ENCODE assay signal across 11 cellular contexts in genomic region chr3:11764931-11765363, GRCh38.
A peak's percentile ranks its signal among the peaks of the same experiment; 100 is the strongest.
DNase-seq lines count a peak whose midpoint lies in the region; ATAC-seq, FAIRE-seq and TF ChIP-seq lines count a peak whose summit lies in the region.
"Had no signal": no experiment of that assay in that cellular context is flagged by ENCODE, and none has a peak within 500 bp of the region (broad histone marks: within the 10 kb centered on the region; RNA-seq: fewer than 3 reads in every experiment).

No MANE protein-coding gene starts in this region.

- no peaks in the 10 kb centered on the region for H3K79me2 ChIP-seq in smooth muscle cell (ENCODE audit: low read depth)

- no peak for ATAC-seq in GM18868 (IDR thresholded peaks at IDR 0.05; ENCODE audit: unreplicated experiment)
- no peak for ATAC-seq in HG02642 (IDR thresholded peaks at IDR 0.05; ENCODE audit: poor library complexity, unreplicated experiment)

- no peak overlapping the region for H2AFZ ChIP-seq in smooth muscle cell (ENCODE audit: low read depth)

- H3K4me2 ChIP-seq in smooth muscle cell, result no peak overlapping the region

- no peaks in the 10 kb centered on the region for H3K27me3 ChIP-seq in bronchial epithelial cell (ENCODE audit: control insufficient read depth, insufficient read depth, low read length)
- no peaks in the 10 kb centered on the region for H3K27me3 ChIP-seq in smooth muscle cell (ENCODE audit: low read depth)

- H3K36me3 ChIP-seq in bronchial epithelial cell (ENCODE audit: control insufficient read depth, insufficient read depth, low read length) (no peaks in the 10 kb centered on the region), smooth muscle cell (ENCODE audit: low read depth) (no peaks in the 10 kb centered on the region)

- no peaks in the 10 kb centered on the region for H3K4me1 ChIP-seq in smooth muscle cell (ENCODE audit: low read depth)

- peak; percentile 90 for DNase-seq in H4 (ENCODE audit: low spot score)
- DNase-seq in NOMO-1 (lab: John Stamatoyannopoulos, UW; ENCODE audit: unreplicated experiment in 2 of 2), result peak; percentile 27 to 37
- peak; percentile 92 for DNase-seq in bronchial epithelial cell (ENCODE audit: low read depth)
- no peak for DNase-seq in smooth muscle cell (lab: John Stamatoyannopoulos, UW; ENCODE audit: unreplicated experiment)
- no peak for DNase-seq in inferior parietal cortex (ENCODE audit: extremely low spot score)
- DNase-seq: effector CD8-positive, alpha-beta T cell; NCI-H2081; substantia nigra had no signal

- H3K27ac ChIP-seq in smooth muscle cell (ENCODE audit: low read depth), result peak overlapping the region; percentile 71
- H3K27ac ChIP-seq: VCaP had no signal

- H4K20me1 ChIP-seq in smooth muscle cell (ENCODE audit: low read depth), result no peaks in the 10 kb centered on the region

- H3K4me3 ChIP-seq in bronchial epithelial cell (ENCODE audit: low read depth, low read length) (no peak overlapping the region), smooth muscle cell (no peak overlapping the region)

- TF ChIP-seq CTCF in bronchial epithelial cell (IDR thresholded peaks at IDR 0.05; ENCODE audit: insufficient read depth, low read length, severe bottlenecking), result no peak
- TF ChIP-seq CTCF in smooth muscle cell (IDR thresholded peaks at IDR 0.05; ENCODE audit: borderline replicate concordance, insufficient read depth, poor library complexity, severe bottlenecking), result no peak

- 57% methylated on average over 5 of the region's 5 CpGs for WGBS in smooth muscle cell (ENCODE audit: low lambda C conversion rate)

- FAIRE-seq in bronchial epithelial cell (lab: Jason Lieb, UNC), result no peak

- H3F3A ChIP-seq in smooth muscle cell (ENCODE audit: low read depth), result no peaks in the 10 kb centered on the region

- no peaks in the 10 kb centered on the region for H3K9me3 ChIP-seq in smooth muscle cell (replicated peaks; ENCODE audit: low read depth)

- no peak overlapping the region for H3K9ac ChIP-seq in smooth muscle cell (ENCODE audit: low read depth)

Comparison
In these comparisons a context has a peak if more than half of its experiments do, and no peak if none do; other contexts are left out.
1. DNase-seq: peak in H4 (single experiment), NOMO-1 (2 of 2) and bronchial epithelial cell (single experiment); none in smooth muscle cell (single experiment) and inferior parietal cortex (single experiment).